In genomic region chr15:82681371-82681770, GRCh38 we compare ENCODE assay signal across 14 cellular contexts. TPM values are rescaled to one million over a fixed set of nuclear protein-coding genes. Genes with fewer than 3 reads are reported as not detected.
DNase-seq lines count a peak whose midpoint lies in the region; ATAC-seq, FAIRE-seq and TF ChIP-seq lines count a peak whose summit lies in the region.
"Had no signal": no experiment of that assay in that cellular context is flagged by ENCODE, and none has a peak within 500 bp of the region (broad histone marks: within the 10 kb centered on the region; RNA-seq: fewer than 3 reads in every experiment).

No MANE protein-coding gene starts in this region.

- H3K9me2 ChIP-seq in PC-3 (replicated peaks; ENCODE audit: low read length), result no peaks in the 10 kb centered on the region

- peak overlapping the region; percentile 73 for H3K4me3 Mint-ChIP-seq in T-helper 1 cell treated with Interleukin-12 subunit alpha and Interleukin-12 subunit beta and Interleukin-4 antibody, amounts not matched to agents 30 μg/mL and 1 μg/mL, for 36 hours

- H3K27ac Mint-ChIP-seq in T-helper 1 cell treated with Interleukin-12 subunit alpha and Interleukin-12 subunit beta and Interleukin-4 antibody, amounts not matched to agents 30 μg/mL and 1 μg/mL, for 36 hours, result no peak overlapping the region

- intact Hi-C loops in PC-3 (cut with micrococcal nuclease), result no loop called here

- H3K23me2 ChIP-seq in H1 (ENCODE audit: low read depth, low read length), result peaks cover 15% of the 10 kb centered on the region; the same call in 1 of the 2 replicates

- H2BK120ac ChIP-seq in H1 (replicated peaks; ENCODE audit: low read depth, low read length) (no peak overlapping the region), mesenchymal stem cell (ENCODE audit: low read depth, low read length) (no peak overlapping the region)

- no peak for TF ChIP-seq EP300 in H1 (IDR thresholded peaks at IDR 0.05; ENCODE audit: borderline replicate concordance in 1 of 2, low read depth in 2 of 2, low read length in 2 of 2)

- no peaks in the 10 kb centered on the region for H3F3A ChIP-seq in PC-3 (ENCODE audit: low read length, unreplicated experiment)

- H4K91ac ChIP-seq in H1 (replicated peaks; ENCODE audit: insufficient read length, low read length), result peak overlapping the region; percentile 87
- no peak overlapping the region for H4K91ac ChIP-seq in mesenchymal stem cell (ENCODE audit: low read length)

- H2BK15ac ChIP-seq in H1 (ENCODE audit: low read length), result peak overlapping the region; percentile 25; the same call in 1 of the 2 replicates
- no peak overlapping the region for H2BK15ac ChIP-seq in mesenchymal stem cell (ENCODE audit: low read depth, poor library complexity, severe bottlenecking)

- peaks cover 12% of the 10 kb centered on the region for H3K27me3 ChIP-seq in PC-3 (ENCODE audit: low read length)
- peaks cover 0 to 10% (median 3%) of the 10 kb centered on the region in 4 experiments; a peak in 4 of 7 replicates for H3K27me3 ChIP-seq in H1 (replicated peaks in 1 of 4; ENCODE audit: control insufficient read depth in 3 of 4, extremely low read depth in 1 of 4, insufficient read depth in 3 of 4, low read length in 3 of 4)
- H3K27me3 ChIP-seq in parathyroid adenoma (ENCODE audit: control insufficient read depth, insufficient read depth, low read length), result no peaks in the 10 kb centered on the region
- peaks cover 46 to 49% of the 10 kb centered on the region in 2 experiments for H3K27me3 ChIP-seq in mesenchymal stem cell (ENCODE audit: control insufficient read depth in 1 of 2, insufficient read depth in 1 of 2, low read length in 2 of 2)

- H3K36me3 ChIP-seq in PC-3 (ENCODE audit: low read depth, low read length), result no peaks in the 10 kb centered on the region
- no peaks in the 10 kb centered on the region for H3K36me3 ChIP-seq in H1 (ENCODE audit: control insufficient read depth in 2 of 4, insufficient read depth in 4 of 4, low read length in 3 of 4)
- no peaks in the 10 kb centered on the region for H3K36me3 ChIP-seq in parathyroid adenoma (ENCODE audit: control insufficient read depth, insufficient read depth, low read length)
- H3K36me3 ChIP-seq in mesenchymal stem cell (ENCODE audit: control insufficient read depth in 1 of 2, insufficient read depth in 2 of 2, low read depth in 1 of 2, low read length in 2 of 2), result no peaks in the 10 kb centered on the region
- H3K36me3 ChIP-seq: SJSA1, tibial nerve had no signal

- H2AFZ ChIP-seq in PC-3 (ENCODE audit: low read length) (no peak overlapping the region), H1 (ENCODE audit: low read length) (0 out of 2 replicates have a peak overlapping the region, but pooled peaks have one; percentile 47), parathyroid adenoma (peak overlapping the region; percentile 33), mesenchymal stem cell (ENCODE audit: low read depth, low read length) (no peak overlapping the region)

- BruUV-seq in PC-3 (replicated peaks; lab: Mats Ljungman, UMichigan), result no TSS peak

- DNase-seq in T-helper 1 cell (no peak), PC-3 (no peak), H1 (ENCODE audit: low read depth in 1 of 2, low spot score in 2 of 2) (no peak), mesenchymal stem cell (no peak), SW480 (ENCODE audit: low spot score) (no peak), SKM-1 (lab: John Stamatoyannopoulos, UW; ENCODE audit: unreplicated experiment) (no peak)
- DNase-seq: activated CD4-positive, alpha-beta T cell treated with anti-CD3 and anti-CD28 coated beads, Interleukin-2, amount 10 ng/mL, durations not matched to agents 7 days and 5 days; mucosa of descending colon; NCI-H446 treated with DMSO at 0.1 percent for 48 hours had no signal

- H3K27me3 Mint-ChIP-seq in T-helper 1 cell treated with Interleukin-12 subunit alpha and Interleukin-12 subunit beta and Interleukin-4 antibody, amounts not matched to agents 30 μg/mL and 1 μg/mL, for 36 hours (ENCODE audit: low read depth), result peaks cover 34% of the 10 kb centered on the region

- no peak overlapping the region for H3K27ac ChIP-seq in PC-3 (ENCODE audit: low read length)
- no peak overlapping the region; the same call in 1 of the 2 replicates for H3K27ac ChIP-seq in H1 (ENCODE audit: low read depth, low read length)
- H3K27ac ChIP-seq in parathyroid adenoma, result peak overlapping the region; percentile 99
- H3K27ac ChIP-seq in mesenchymal stem cell (ENCODE audit: low read length, poor library complexity, severe bottlenecking), result no peak overlapping the region
- H3K27ac ChIP-seq: SJSA1 had no signal

- no peak for ATAC-seq in PC-3

- peak overlapping the region; percentile 28 for H3K56ac ChIP-seq in H1 (replicated peaks; ENCODE audit: insufficient read length, low read depth, low read length)

- no peak overlapping the region for H3K9ac ChIP-seq in PC-3 (ENCODE audit: low read length)
- H3K9ac ChIP-seq in H1 (replicated peaks in 1 of 4; ENCODE audit: extremely low read depth in 1 of 4, low read depth in 3 of 4, low read length in 3 of 4), result peak overlapping the region in 1 of 4 experiments; percentile 82; a peak in 1 of 7 replicates
- H3K9ac ChIP-seq in parathyroid adenoma, result peak overlapping the region; percentile 89
- H3K9ac ChIP-seq in mesenchymal stem cell (ENCODE audit: low read length), result no peak overlapping the region

- H3K4me2 ChIP-seq in PC-3 (ENCODE audit: low read length), result peak overlapping the region; percentile 83
- peak overlapping the region; percentile 92 to 97 for H3K4me2 ChIP-seq in H1 (ENCODE audit: insufficient read depth in 1 of 2, low read depth in 2 of 2, low read length in 2 of 2)
- peak overlapping the region; percentile 47 for H3K4me2 ChIP-seq in parathyroid adenoma (ENCODE audit: low read length)
- no peak overlapping the region for H3K4me2 ChIP-seq in mesenchymal stem cell (ENCODE audit: low read length, poor library complexity, severe bottlenecking)

- H3K18ac ChIP-seq in H1 (ENCODE audit: extremely low read depth, low read length) (peak overlapping the region; percentile 85; the same call in 1 of the 2 replicates), mesenchymal stem cell (ENCODE audit: low read depth in 1 of 2, low read length in 2 of 2) (no peak overlapping the region)

- FAIRE-seq in H1 (lab: Jason Lieb, UNC), result no peak
- FAIRE-seq: endothelial cell of umbilical vein had no signal

- H3K14ac ChIP-seq in H1 (ENCODE audit: insufficient read length), result no peak overlapping the region
- H3K14ac ChIP-seq in mesenchymal stem cell (ENCODE audit: low read length in 2 of 2), result no peak overlapping the region

- POLR2A ChIA-PET in PC-3 (lab: Charles Lee; ENCODE audit: unreplicated experiment) (no interaction called here), H1 (lab: Charles Lee; ENCODE audit: partially characterized antibody) (interaction anchor here (1.0 to 3.1 kb wide), 12 partner anchors 10 to 149 kb away, joined by 3 to 15 read pairs (median 6); partner anchors contain the start of genes AP3B2 and RPS17)

- CTCF ChIA-PET in PC-3 (lab: Charles Lee) (interaction anchor here (0.7 kb wide), 1 partner anchor 815 kb away, joined by 3 read pairs; no protein-coding TSS in a partner anchor), H1 (lab: Charles Lee; ENCODE audit: partially characterized antibody) (interaction anchor here (0.7 to 1.5 kb wide), 13 partner anchors 8 to 316 kb away, joined by 3 to 6 read pairs (median 4); partner anchors contain the start of gene CPEB1)

- H3K9me3 ChIP-seq in PC-3 (ENCODE audit: low read length) (no peaks in the 10 kb centered on the region), H1 (ENCODE audit: insufficient read depth in 2 of 2, low read depth in 1 of 2, low read length in 1 of 2) (no peaks in the 10 kb centered on the region), parathyroid adenoma (ENCODE audit: control insufficient read depth, low read length) (no peaks in the 10 kb centered on the region), mesenchymal stem cell (ENCODE audit: control insufficient read depth, low read length) (no peaks in the 10 kb centered on the region)
- H3K9me3 ChIP-seq: mucosa of descending colon, SJSA1, tibial nerve had no signal

- H4K20me1 ChIP-seq in PC-3 (ENCODE audit: low read length), result no peaks in the 10 kb centered on the region
- no peaks in the 10 kb centered on the region for H4K20me1 ChIP-seq in H1 (replicated peaks in 1 of 2; ENCODE audit: control insufficient read depth in 1 of 2, insufficient read depth in 2 of 2, low read length in 2 of 2)

- H3K4me1 ChIP-seq in PC-3 (ENCODE audit: insufficient read depth, low read length) (no peaks in the 10 kb centered on the region), H1 (replicated peaks in 1 of 4; ENCODE audit: control insufficient read depth in 3 of 4, insufficient read depth in 4 of 4, low read length in 3 of 4) (peaks cover 0 to 8% (median 3%) of the 10 kb centered on the region in 4 experiments; a peak in 4 of 7 replicates), parathyroid adenoma (peaks cover 12% of the 10 kb centered on the region), mesenchymal stem cell (ENCODE audit: control insufficient read depth, insufficient read depth, low read depth, low read length) (peaks cover 9% of the 10 kb centered on the region)
- H3K4me1 ChIP-seq: SJSA1 had no signal

- TF ChIP-seq RAD21 in H1 (IDR thresholded peaks at IDR 0.05 in 1 of 2, conservative IDR thresholded peaks at IDR 0.05 in 1 of 2; ENCODE audit: low read depth in 2 of 2, low read length in 2 of 2), result no peak

- H2BK20ac ChIP-seq in H1 (ENCODE audit: low read length), result no peak overlapping the region

- peaks cover 7% of the 10 kb centered on the region for H3K4me1 Mint-ChIP-seq in T-helper 1 cell treated with Interleukin-12 subunit alpha and Interleukin-12 subunit beta and Interleukin-4 antibody, amounts not matched to agents 30 μg/mL and 1 μg/mL, for 36 hours (ENCODE audit: low read depth)

- no peak for TF ChIP-seq POLR2A in H1 (IDR thresholded peaks at IDR 0.05; ENCODE audit: control extremely low read depth in 1 of 2, low read depth in 2 of 2, low read length in 2 of 2)

- H4K8ac ChIP-seq in H1 (ENCODE audit: extremely low read depth, insufficient read depth, low read length), result peak overlapping the region; percentile 94
- no peak overlapping the region for H4K8ac ChIP-seq in mesenchymal stem cell (ENCODE audit: low read length)

- TF ChIP-seq CTCF in PC-3 (conservative IDR thresholded peaks at IDR 0.05; ENCODE audit: low read depth, low read length) (no peak), H1 (IDR thresholded peaks at IDR 0.05; ENCODE audit: control extremely low read depth in 1 of 3, insufficient read depth in 1 of 3, low read depth in 1 of 3, low read length in 3 of 3) (no peak), parathyroid adenoma (IDR thresholded peaks at IDR 0.05) (no peak)

- 91% methylated on average over 10 of the region's 10 CpGs; no CpG with 5 or more reads in 1 of the 2 experiments for WGBS in H1 (ENCODE audit: extremely low coverage in 1 of 2, insufficient coverage in 1 of 2, insufficient read length in 1 of 2, insufficient replicate concordance in 2 of 2, low coverage in 1 of 2, low lambda C conversion rate in 2 of 2, missing lambda C conversion rate in 1 of 2), 2 experiments
- 86% methylated on average over 10 of the region's 10 CpGs for WGBS in mesenchymal stem cell

- H3K79me1 ChIP-seq in H1 (ENCODE audit: low read depth, low read length), result no peaks in the 10 kb centered on the region
- no peaks in the 10 kb centered on the region for H3K79me1 ChIP-seq in mesenchymal stem cell (replicated peaks; ENCODE audit: low read length, poor library complexity, severe bottlenecking)

- H2BK12ac ChIP-seq in H1 (ENCODE audit: low read depth, low read length), result peak overlapping the region; percentile 75; the same call in 1 of the 2 replicates
- H2BK12ac ChIP-seq in mesenchymal stem cell (ENCODE audit: low read length in 2 of 2), result no peak overlapping the region

- H3K4me3 ChIP-seq in PC-3 (ENCODE audit: low read length) (0 out of 2 replicates have a peak overlapping the region, but pooled peaks have one; percentile 76), H1 (ENCODE audit: extremely low read depth in 1 of 4, insufficient read depth in 2 of 4, low read depth in 3 of 4, low read length in 4 of 4) (peak overlapping the region; percentile 54 to 76 (median 67); a peak in 6 of 8 replicates), parathyroid adenoma (ENCODE audit: low read depth, low read length) (peak overlapping the region; percentile 63), mesenchymal stem cell (ENCODE audit: insufficient read depth in 1 of 2, low read depth in 1 of 2, low read length in 2 of 2) (no peak overlapping the region)
- H3K4me3 ChIP-seq: mucosa of descending colon, SJSA1 had no signal

- no peaks in the 10 kb centered on the region for H3K9me3 Mint-ChIP-seq in T-helper 1 cell treated with Interleukin-12 subunit alpha and Interleukin-12 subunit beta and Interleukin-4 antibody, amounts not matched to agents 30 μg/mL and 1 μg/mL, for 36 hours
- H3K9me3 Mint-ChIP-seq: activated CD4-positive, alpha-beta T cell treated with anti-CD3 and anti-CD28 coated beads, Interleukin-2, amount 10 ng/mL, durations not matched to agents 7 days and 5 days had no signal

- H3K79me2 ChIP-seq in PC-3 (ENCODE audit: low read length), result no peaks in the 10 kb centered on the region
- H3K79me2 ChIP-seq in H1 (ENCODE audit: control insufficient read depth in 1 of 2, insufficient read depth in 2 of 2, low read length in 2 of 2), result no peaks in the 10 kb centered on the region
- H3K79me2 ChIP-seq in parathyroid adenoma, result no peaks in the 10 kb centered on the region

- H3K4ac ChIP-seq in H1 (replicated peaks; ENCODE audit: insufficient read length, low read depth, low read length) (peak overlapping the region; percentile 8), mesenchymal stem cell (ENCODE audit: low read depth in 1 of 2, low read length in 2 of 2) (no peak overlapping the region)

- peak overlapping the region; percentile 33 for H2AK5ac ChIP-seq in H1 (ENCODE audit: low read depth, low read length)
- H2AK5ac ChIP-seq in mesenchymal stem cell (ENCODE audit: low read length, severe bottlenecking), result no peak overlapping the region

- no peaks in the 10 kb centered on the region for H3K36me3 Mint-ChIP-seq in T-helper 1 cell treated with Interleukin-12 subunit alpha and Interleukin-12 subunit beta and Interleukin-4 antibody, amounts not matched to agents 30 μg/mL and 1 μg/mL, for 36 hours (ENCODE audit: low read depth)

- no peak overlapping the region for H3K23ac ChIP-seq in H1 (ENCODE audit: insufficient read length)
- no peak overlapping the region for H3K23ac ChIP-seq in mesenchymal stem cell (ENCODE audit: low read length in 2 of 2)

- H2BK5ac ChIP-seq in H1 (ENCODE audit: low read depth, low read length), result peak overlapping the region; percentile 84; the same call in 1 of the 2 replicates
- no peak overlapping the region for H2BK5ac ChIP-seq in mesenchymal stem cell (ENCODE audit: low read depth, low read length, poor library complexity, severe bottlenecking)

- H4K5ac ChIP-seq in H1 (ENCODE audit: insufficient read length, low read depth, low read length), result peak overlapping the region; percentile 76

RNA-seq across cellular contexts. Expression of gene AP3B2, which starts 28.3 kb away (rescaled TPM):
- 0.47 TPM in 1 of 2 replicates, not detected in the other for total RNA-seq in PC-3 (2014; rRNA removed)
- total RNA-seq in H1 (2021; fragmentation: NEBNext Ultra II Directional; extraction: Animal tissue kit (Norgen Biotek cat#: 25700)), result 23.6 and 25.7 TPM in 2 replicates
- 21.8 and 23.2 TPM in 2 replicates for polyA plus RNA-seq in H1 (2011; rRNA removed)
- 18.4 TPM for polyA plus RNA-seq in H1 (2011; cell fraction: cytosol; rRNA removed)
- 61.5 TPM for polyA plus RNA-seq in H1 (2011; cell fraction: nucleus; rRNA removed)
- polyA plus RNA-seq in H1 (2012, experiment 1 of 2), result 21.5 to 27.7 TPM (median 25.3 TPM) in 4 replicates
- 12.3 TPM for polyA plus RNA-seq in H1 (2012, experiment 2 of 2)
- polyA plus RNA-seq in H1 (2013, experiment 1 of 2), result 12.0 TPM
- 12.4 TPM for polyA plus RNA-seq in H1 (2013, experiment 2 of 2)
- 21.7 and 23.2 TPM in 2 replicates for polyA minus RNA-seq in H1 (2011; rRNA and poly(A)+ RNA removed)
- polyA minus RNA-seq in H1 (2011; cell fraction: cytosol; rRNA and poly(A)+ RNA removed), result 10.1 TPM
- polyA minus RNA-seq in H1 (2011; cell fraction: nucleus; rRNA and poly(A)+ RNA removed), result 14.6 TPM
- 0.14 TPM for polyA plus RNA-seq in mesenchymal stem cell (2013, experiment 1 of 2)
- 0.11 TPM for polyA plus RNA-seq in mesenchymal stem cell (2013, experiment 2 of 2)
- total RNA-seq: endothelial cell of umbilical vein had no signal
- polyA plus RNA-seq: endothelial cell of umbilical vein had no signal

RNA-seq across cellular contexts. Expression of gene CPEB1, which starts 34.2 kb away (rescaled TPM):
- total RNA-seq in PC-3 (2014; rRNA removed), result 2.2 and 3.3 TPM in 2 replicates
- total RNA-seq in H1 (2021; fragmentation: NEBNext Ultra II Directional; extraction: Animal tissue kit (Norgen Biotek cat#: 25700)), result 4.0 and 4.5 TPM in 2 replicates
- polyA plus RNA-seq in H1 (2011; rRNA removed), result 4.4 and 5.4 TPM in 2 replicates
- 2.6 TPM for polyA plus RNA-seq in H1 (2011; cell fraction: cytosol; rRNA removed)
- polyA plus RNA-seq in H1 (2011; cell fraction: nucleus; rRNA removed), result 8.0 TPM
- polyA plus RNA-seq in H1 (2012, experiment 1 of 2), result 2.0 to 4.5 TPM (median 2.8 TPM) in 4 replicates
- 1.4 TPM for polyA plus RNA-seq in H1 (2012, experiment 2 of 2)
- polyA plus RNA-seq in H1 (2013, experiment 1 of 2), result 2.0 TPM
- polyA plus RNA-seq in H1 (2013, experiment 2 of 2), result 2.2 TPM
- 3.8 and 5.9 TPM in 2 replicates for polyA minus RNA-seq in H1 (2011; rRNA and poly(A)+ RNA removed)
- 1.8 TPM for polyA minus RNA-seq in H1 (2011; cell fraction: cytosol; rRNA and poly(A)+ RNA removed)
- polyA minus RNA-seq in H1 (2011; cell fraction: nucleus; rRNA and poly(A)+ RNA removed), result 6.0 TPM
- 0.80 TPM for polyA plus RNA-seq in mesenchymal stem cell (2013, experiment 1 of 2)
- 0.73 TPM for polyA plus RNA-seq in mesenchymal stem cell (2013, experiment 2 of 2)
- total RNA-seq: activated CD4-positive, alpha-beta T cell treated with anti-CD3 and anti-CD28 coated beads, Interleukin-2, amount 10 ng/mL, durations not matched to agents 7 days and 5 days; endothelial cell of umbilical vein had no signal
- polyA plus RNA-seq: endothelial cell of umbilical vein had no signal

Comparison
In these comparisons a context has a peak if more than half of its experiments do, and no peak if none do; other contexts are left out.
1. H2AFZ ChIP-seq: peak in H1 (single experiment) and parathyroid adenoma (single experiment); none in PC-3 (single experiment) and mesenchymal stem cell (single experiment).
2. H3K4me3 ChIP-seq: peak in PC-3 (single experiment), H1 (4 of 4) and parathyroid adenoma (single experiment); none in mesenchymal stem cell (0 of 2).
3. RNA of gene AP3B2, which starts 28.3 kb away (total RNA-seq): 23.6 to 25.7 TPM in H1; 0.47 TPM in PC-3; every median in the first group is over 10 times any median in the second.